ENCODE assay signal across 13 cellular contexts in the genomic region with DNA sequence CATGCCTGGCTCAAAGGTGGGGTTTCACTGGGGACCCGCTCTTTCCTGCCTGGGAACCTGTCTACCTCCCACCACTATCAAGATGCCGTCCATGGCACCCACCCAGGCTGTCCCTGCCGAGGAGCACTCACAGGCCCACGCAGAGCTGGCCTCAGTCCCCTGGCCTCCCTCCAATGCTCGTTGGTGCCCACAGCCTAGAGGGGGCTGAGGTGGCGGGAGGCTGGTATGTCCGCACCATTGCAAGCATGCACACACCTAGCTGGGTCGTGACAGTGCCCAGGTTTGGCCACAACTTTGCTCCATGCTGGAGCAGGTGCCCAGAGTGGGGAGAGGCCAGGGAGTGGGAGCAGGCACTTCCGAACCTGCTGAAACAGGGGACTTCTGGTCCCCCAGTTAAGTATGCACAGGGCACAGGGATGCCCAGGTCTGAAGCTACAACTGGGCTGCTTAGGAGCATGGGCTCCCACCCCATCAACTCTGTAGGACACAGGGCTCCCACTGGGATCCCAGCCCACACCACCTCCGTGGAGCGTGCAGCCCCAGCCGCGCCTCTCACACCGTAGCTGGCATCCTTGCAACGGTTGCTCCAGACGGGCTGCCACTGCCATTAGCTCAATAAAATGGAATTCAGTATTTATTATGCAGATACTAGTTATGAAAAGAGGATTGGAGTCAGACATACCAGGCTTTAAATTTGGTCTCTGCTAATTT.
DNase-seq lines count a peak whose midpoint lies in the region; ATAC-seq and TF ChIP-seq lines count a peak whose summit lies in the region.
"Had no signal": no experiment of that assay in that cellular context is flagged by ENCODE, and none has a peak within 500 bp of the region (broad histone marks: within the 10 kb centered on the region; RNA-seq: fewer than 3 reads in every experiment).

No MANE protein-coding gene starts in this region.

- H3K4me3 Mint-ChIP-seq in naive thymus-derived CD4-positive, alpha-beta T cell: no peak overlapping the region
- no peak overlapping the region for H3K4me3 Mint-ChIP-seq in stimulated activated effector memory CD8-positive, alpha-beta T cell treated with anti-CD3 and anti-CD28 coated beads, Interleukin-12 subunit alpha, Interleukin-12 subunit beta, amount 100 ng/mL, for 72 hours
- no peak overlapping the region for H3K4me3 Mint-ChIP-seq in activated CD8-positive, alpha-beta T cell treated with anti-CD3 and anti-CD28 coated beads for 36 hours
- H3K4me3 Mint-ChIP-seq: CD4-positive, alpha-beta T cell; H9 had no signal

- no peaks in the 10 kb centered on the region for H3K36me3 Mint-ChIP-seq in naive thymus-derived CD4-positive, alpha-beta T cell
- H3K36me3 Mint-ChIP-seq in stimulated activated effector memory CD8-positive, alpha-beta T cell treated with anti-CD3 and anti-CD28 coated beads, Interleukin-12 subunit alpha, Interleukin-12 subunit beta, amount 100 ng/mL, for 72 hours: no peaks in the 10 kb centered on the region
- no peaks in the 10 kb centered on the region for H3K36me3 Mint-ChIP-seq in activated CD8-positive, alpha-beta T cell treated with anti-CD3 and anti-CD28 coated beads for 36 hours (ENCODE audit: low read depth)

- H3K9me3 ChIP-seq in gastroesophageal sphincter: peaks cover 0 to 13% (median 0%) of the 10 kb centered on the region in 3 donors
- no peaks in the 10 kb centered on the region for H3K9me3 ChIP-seq in naive thymus-derived CD4-positive, alpha-beta T cell (ENCODE audit: control insufficient read depth in 2 of 3, low read length in 3 of 3)
- H3K9me3 ChIP-seq in upper lobe of right lung: no peaks in the 10 kb centered on the region
- H3K9me3 ChIP-seq: BE2C, Caco-2 had no signal

- no peaks in the 10 kb centered on the region for H3K27me3 ChIP-seq in gastroesophageal sphincter
- no peaks in the 10 kb centered on the region for H3K27me3 ChIP-seq in naive thymus-derived CD4-positive, alpha-beta T cell (ENCODE audit: control insufficient read depth in 2 of 2, insufficient read depth in 2 of 2, low read length in 2 of 2)
- H3K27me3 ChIP-seq in upper lobe of right lung: no peaks in the 10 kb centered on the region
- H3K27me3 ChIP-seq: BE2C had no signal

- DNase-seq in naive thymus-derived CD4-positive, alpha-beta T cell: no peak
- DNase-seq in stimulated activated effector memory CD8-positive, alpha-beta T cell treated with anti-CD3 and anti-CD28 coated beads, Interleukin-12 subunit alpha, Interleukin-12 subunit beta, amount 100 ng/mL, for 72 hours (ENCODE audit: low spot score in 2 of 2): no peak
- DNase-seq in upper lobe of right lung (no peak), NOMO-1 treated with dmso at 0.1 percent for 144 hours (lab: John Stamatoyannopoulos, UW; ENCODE audit: unreplicated experiment) (no peak), hepatic stellate cell (ENCODE audit: low spot score) (no peak)
- DNase-seq in activated CD8-positive, alpha-beta T cell treated with anti-CD3 and anti-CD28 coated beads for 36 hours: no peak
- DNase-seq: ACHN; BE2C; Caco-2; CD4-positive, alpha-beta T cell; H9 had no signal

- ATAC-seq in gastroesophageal sphincter (peak; percentile 28), upper lobe of right lung (peak; percentile 41)
- peak; percentile 26 for ATAC-seq in naive thymus-derived CD4-positive, alpha-beta T cell
- ATAC-seq in stimulated activated effector memory CD8-positive, alpha-beta T cell treated with anti-CD3 and anti-CD28 coated beads, Interleukin-12 subunit alpha, Interleukin-12 subunit beta, amount 100 ng/mL, for 72 hours: peak; percentile 42
- ATAC-seq in activated CD8-positive, alpha-beta T cell treated with anti-CD3 and anti-CD28 coated beads for 36 hours: no peak

- no peak overlapping the region for H3K27ac Mint-ChIP-seq in naive thymus-derived CD4-positive, alpha-beta T cell
- H3K27ac Mint-ChIP-seq in stimulated activated effector memory CD8-positive, alpha-beta T cell treated with anti-CD3 and anti-CD28 coated beads, Interleukin-12 subunit alpha, Interleukin-12 subunit beta, amount 100 ng/mL, for 72 hours: no peak overlapping the region
- H3K27ac Mint-ChIP-seq in activated CD8-positive, alpha-beta T cell treated with anti-CD3 and anti-CD28 coated beads for 36 hours: no peak overlapping the region
- H3K27ac Mint-ChIP-seq: CD4-positive, alpha-beta T cell; H9 had no signal

- TF ChIP-seq EP300 in gastroesophageal sphincter (IDR thresholded peaks at IDR 0.05): no peak

- CTCF ChIA-PET in naive thymus-derived CD4-positive, alpha-beta T cell (lab: Charles Lee): no interaction called here
- CTCF ChIA-PET in activated CD8-positive, alpha-beta T cell treated with anti-CD3 and anti-CD28 coated beads for 36 hours (lab: Charles Lee): no interaction called here

- TF ChIP-seq POLR2A in gastroesophageal sphincter (IDR thresholded peaks at IDR 0.05): no peak

- H3K4me1 Mint-ChIP-seq in naive thymus-derived CD4-positive, alpha-beta T cell: no peaks in the 10 kb centered on the region
- H3K4me1 Mint-ChIP-seq in stimulated activated effector memory CD8-positive, alpha-beta T cell treated with anti-CD3 and anti-CD28 coated beads, Interleukin-12 subunit alpha, Interleukin-12 subunit beta, amount 100 ng/mL, for 72 hours: no peaks in the 10 kb centered on the region
- H3K4me1 Mint-ChIP-seq in activated CD8-positive, alpha-beta T cell treated with anti-CD3 and anti-CD28 coated beads for 36 hours (ENCODE audit: low read depth): no peaks in the 10 kb centered on the region

- H3K9me3 Mint-ChIP-seq in naive thymus-derived CD4-positive, alpha-beta T cell: peaks cover 0 to 12% (median 4%) of the 10 kb centered on the region in 11 donors
- peaks cover 11% of the 10 kb centered on the region for H3K9me3 Mint-ChIP-seq in stimulated activated effector memory CD8-positive, alpha-beta T cell treated with anti-CD3 and anti-CD28 coated beads, Interleukin-12 subunit alpha, Interleukin-12 subunit beta, amount 100 ng/mL, for 72 hours
- H3K9me3 Mint-ChIP-seq in activated CD8-positive, alpha-beta T cell treated with anti-CD3 and anti-CD28 coated beads for 36 hours: peaks cover 14% of the 10 kb centered on the region

- TF ChIP-seq CTCF in gastroesophageal sphincter (IDR thresholded peaks at IDR 0.05) (no peak), upper lobe of right lung (IDR thresholded peaks at IDR 0.05) (no peak)
- no peak for TF ChIP-seq CTCF in activated CD8-positive, alpha-beta T cell treated with anti-CD3 and anti-CD28 coated beads for 36 hours (IDR thresholded peaks at IDR 0.05)

- H3K27me3 Mint-ChIP-seq in naive thymus-derived CD4-positive, alpha-beta T cell: no peaks in the 10 kb centered on the region
- no peaks in the 10 kb centered on the region for H3K27me3 Mint-ChIP-seq in activated CD8-positive, alpha-beta T cell treated with anti-CD3 and anti-CD28 coated beads for 36 hours
- H3K27me3 Mint-ChIP-seq: CD4-positive, alpha-beta T cell had no signal

- 92 to 98% methylated on average over 8 to 9 of the region's 16 CpGs for WGBS in gastroesophageal sphincter (ENCODE audit: low coverage in 1 of 2), 2 donors

- no peaks in the 10 kb centered on the region for H3K36me3 ChIP-seq in gastroesophageal sphincter
- no peaks in the 10 kb centered on the region for H3K36me3 ChIP-seq in naive thymus-derived CD4-positive, alpha-beta T cell (ENCODE audit: control insufficient read depth in 2 of 3, insufficient read depth in 3 of 3, low read length in 3 of 3)
- H3K36me3 ChIP-seq in upper lobe of right lung: no peaks in the 10 kb centered on the region
- H3K36me3 ChIP-seq: BE2C had no signal

- H3K4me1 ChIP-seq in gastroesophageal sphincter (no peaks in the 10 kb centered on the region), upper lobe of right lung (no peaks in the 10 kb centered on the region)
- H3K4me1 ChIP-seq in naive thymus-derived CD4-positive, alpha-beta T cell (ENCODE audit: control insufficient read depth in 2 of 2, insufficient read depth in 2 of 2, low read length in 2 of 2): no peaks in the 10 kb centered on the region
- H3K4me1 ChIP-seq: Caco-2 had no signal

- H3K4me3 ChIP-seq in gastroesophageal sphincter (no peak overlapping the region), upper lobe of right lung (no peak overlapping the region)
- H3K4me3 ChIP-seq in naive thymus-derived CD4-positive, alpha-beta T cell (ENCODE audit: low read length): no peak overlapping the region

- POLR2A ChIA-PET in naive thymus-derived CD4-positive, alpha-beta T cell (lab: Charles Lee): no interaction called here
- POLR2A ChIA-PET in activated CD8-positive, alpha-beta T cell treated with anti-CD3 and anti-CD28 coated beads for 36 hours (lab: Charles Lee): no interaction called here

- intact Hi-C loops in naive thymus-derived CD4-positive, alpha-beta T cell (cut with micrococcal nuclease): no loop called here
- intact Hi-C loops in upper lobe of right lung (cut with DNase I): no loop called here
- intact Hi-C loops in activated CD8-positive, alpha-beta T cell treated with anti-CD3 and anti-CD28 coated beads for 36 hours (cut with micrococcal nuclease): no loop called here

- H3K27ac ChIP-seq in gastroesophageal sphincter (no peak overlapping the region), upper lobe of right lung (no peak overlapping the region)
- H3K27ac ChIP-seq in naive thymus-derived CD4-positive, alpha-beta T cell (ENCODE audit: low read depth, low read length): no peak overlapping the region
- H3K27ac ChIP-seq: C4-2B had no signal
